1 cellular context compared by ENCODE assay signal in genomic region chr1:210397252-210397651, GRCh38.
A peak's percentile ranks its signal among the peaks of the same experiment; 100 is the strongest.
TF ChIP-seq lines count a peak whose summit lies in the region.

No MANE protein-coding gene starts in this region.

TF ChIP-seq in GM12878, 131 proteins besides CTCF, POLR2A, EP300 and RAD21 (continued from another document):
- TF ChIP-seq, protein P1, sequence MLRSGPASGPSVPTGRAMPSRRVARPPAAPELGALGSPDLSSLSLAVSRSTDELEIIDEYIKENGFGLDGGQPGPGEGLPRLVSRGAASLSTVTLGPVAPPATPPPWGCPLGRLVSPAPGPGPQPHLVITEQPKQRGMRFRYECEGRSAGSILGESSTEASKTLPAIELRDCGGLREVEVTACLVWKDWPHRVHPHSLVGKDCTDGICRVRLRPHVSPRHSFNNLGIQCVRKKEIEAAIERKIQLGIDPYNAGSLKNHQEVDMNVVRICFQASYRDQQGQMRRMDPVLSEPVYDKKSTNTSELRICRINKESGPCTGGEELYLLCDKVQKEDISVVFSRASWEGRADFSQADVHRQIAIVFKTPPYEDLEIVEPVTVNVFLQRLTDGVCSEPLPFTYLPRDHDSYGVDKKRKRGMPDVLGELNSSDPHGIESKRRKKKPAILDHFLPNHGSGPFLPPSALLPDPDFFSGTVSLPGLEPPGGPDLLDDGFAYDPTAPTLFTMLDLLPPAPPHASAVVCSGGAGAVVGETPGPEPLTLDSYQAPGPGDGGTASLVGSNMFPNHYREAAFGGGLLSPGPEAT (IDR thresholded peaks at IDR 0.05; ENCODE audit: low read depth) = peak; percentile 85; the same call in 1 of the 2 replicates
- TF ChIP-seq, protein P2, sequence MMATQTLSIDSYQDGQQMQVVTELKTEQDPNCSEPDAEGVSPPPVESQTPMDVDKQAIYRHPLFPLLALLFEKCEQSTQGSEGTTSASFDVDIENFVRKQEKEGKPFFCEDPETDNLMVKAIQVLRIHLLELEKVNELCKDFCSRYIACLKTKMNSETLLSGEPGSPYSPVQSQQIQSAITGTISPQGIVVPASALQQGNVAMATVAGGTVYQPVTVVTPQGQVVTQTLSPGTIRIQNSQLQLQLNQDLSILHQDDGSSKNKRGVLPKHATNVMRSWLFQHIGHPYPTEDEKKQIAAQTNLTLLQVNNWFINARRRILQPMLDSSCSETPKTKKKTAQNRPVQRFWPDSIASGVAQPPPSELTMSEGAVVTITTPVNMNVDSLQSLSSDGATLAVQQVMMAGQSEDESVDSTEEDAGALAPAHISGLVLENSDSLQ (IDR thresholded peaks at IDR 0.05) = peak; percentile 36; the same call in 1 of the 2 replicates
- 0 out of 2 replicates have a peak, but pooled peaks have one; percentile 24 for TF ChIP-seq JUNB (IDR thresholded peaks at IDR 0.05)
